In the genomic region with DNA sequence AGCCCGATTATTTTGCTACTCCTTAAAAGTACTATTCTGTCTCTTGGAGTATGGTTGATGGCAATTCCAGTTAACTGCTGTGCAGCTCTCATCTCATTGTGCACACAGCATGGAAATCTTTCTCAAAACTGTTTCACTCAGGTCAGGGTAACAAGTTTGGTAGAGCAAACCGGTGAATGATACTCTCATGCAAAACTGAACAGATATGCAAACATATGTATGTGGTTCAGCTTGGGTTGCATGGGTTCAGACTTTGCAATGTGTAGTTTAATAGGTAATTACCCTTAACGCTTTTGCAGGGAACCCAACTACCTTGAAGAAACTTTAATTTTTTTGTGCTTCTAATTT, we compare ENCODE assay signal across 1 cellular context.
TF ChIP-seq lines count a peak whose summit lies in the region.

No MANE protein-coding gene starts in this region.

TF ChIP-seq in GM23338, 12 proteins besides CTCF, POLR2A, EP300 and RAD21 (continued from another document):
- TF ChIP-seq ZNF462 (CRISPR knock-in tag; IDR thresholded peaks at IDR 0.05) (no peak), EZH2 (IDR thresholded peaks at IDR 0.05; ENCODE audit: low read depth, unreplicated experiment) (no peak), JUNB (IDR thresholded peaks at IDR 0.05; ENCODE audit: unreplicated experiment) (no peak), CREB1 (CRISPR knock-in tag; IDR thresholded peaks at IDR 0.05; ENCODE audit: low read depth) (no peak), ZNF331 (CRISPR knock-in tag; IDR thresholded peaks at IDR 0.05; ENCODE audit: low read depth) (no peak), STAT1 (IDR thresholded peaks at IDR 0.05; ENCODE audit: unreplicated experiment) (no peak), ZNF114 (CRISPR knock-in tag; IDR thresholded peaks at IDR 0.05) (no peak), EZH2phosphoT487 (IDR thresholded peaks at IDR 0.05; ENCODE audit: unreplicated experiment) (no peak), NANOG (IDR thresholded peaks at IDR 0.05; ENCODE audit: borderline replicate concordance) (no peak)
- TF ChIP-seq, protein P1, sequence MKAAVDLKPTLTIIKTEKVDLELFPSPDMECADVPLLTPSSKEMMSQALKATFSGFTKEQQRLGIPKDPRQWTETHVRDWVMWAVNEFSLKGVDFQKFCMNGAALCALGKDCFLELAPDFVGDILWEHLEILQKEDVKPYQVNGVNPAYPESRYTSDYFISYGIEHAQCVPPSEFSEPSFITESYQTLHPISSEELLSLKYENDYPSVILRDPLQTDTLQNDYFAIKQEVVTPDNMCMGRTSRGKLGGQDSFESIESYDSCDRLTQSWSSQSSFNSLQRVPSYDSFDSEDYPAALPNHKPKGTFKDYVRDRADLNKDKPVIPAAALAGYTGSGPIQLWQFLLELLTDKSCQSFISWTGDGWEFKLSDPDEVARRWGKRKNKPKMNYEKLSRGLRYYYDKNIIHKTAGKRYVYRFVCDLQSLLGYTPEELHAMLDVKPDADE (IDR thresholded peaks at IDR 0.05), result no peak
